In the genomic region with DNA sequence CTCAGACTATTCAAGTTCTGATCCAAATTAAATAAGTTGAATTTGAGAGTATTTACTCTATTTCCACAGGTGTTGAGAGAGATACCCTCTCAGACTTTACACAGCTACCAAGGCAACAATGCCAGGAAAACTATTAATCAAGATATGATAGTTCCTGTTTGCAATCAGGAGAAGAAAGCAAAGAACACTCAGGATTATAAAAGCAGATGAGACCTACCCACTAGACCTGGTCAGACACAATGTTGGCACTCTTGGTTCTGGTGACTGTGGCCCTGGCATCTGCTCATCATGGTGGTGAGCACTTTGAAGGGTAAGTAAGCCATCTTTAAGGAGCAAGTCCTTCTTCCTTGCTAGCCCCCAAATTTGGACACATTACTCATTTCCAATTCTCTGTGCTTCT, we compare ENCODE assay signal across 25 cellular contexts. TPM values are rescaled to one million over a fixed set of nuclear protein-coding genes. Genes with fewer than 3 reads are reported as not detected.
DNase-seq lines count a peak whose midpoint lies in the region; ATAC-seq, FAIRE-seq and TF ChIP-seq lines count a peak whose summit lies in the region.
"Had no signal": no experiment of that assay in that cellular context is flagged by ENCODE, and none has a peak within 500 bp of the region (broad histone marks: within the 10 kb centered on the region; RNA-seq: fewer than 3 reads in every experiment).

A gene (plus strand): TSS at position 227 of the 400 bp plus-strand sequence. CDS start 13 bp downstream, at position 240.

- TF ChIP-seq CTCF in adrenal gland (IDR thresholded peaks at IDR 0.05): no peak
- no peak for TF ChIP-seq CTCF in mesothelial cell of epicardium (IDR thresholded peaks at IDR 0.05; ENCODE audit: unreplicated experiment)
- TF ChIP-seq CTCF in pancreas (IDR thresholded peaks at IDR 0.05): no peak

- no peaks in the 10 kb centered on the region for H3K36me3 Mint-ChIP-seq in mesothelial cell of epicardium
- H3K36me3 Mint-ChIP-seq: CD4-positive, alpha-beta memory T cell had no signal

- H3K27ac Mint-ChIP-seq in mesothelial cell of epicardium: peak within 1 kb of the TSS; percentile 73
- H3K27ac Mint-ChIP-seq: CD4-positive, alpha-beta memory T cell; HFFc6 had no signal

- intact Hi-C loops in adrenal gland (cut with DNase I) (no loop called here), pancreas (cut with DNase I) (loop anchor here in 1 of 3 donors (5.0 kb wide), 1 partner anchor 90 kb away; no protein-coding TSS in a partner anchor)

- H3K4me1 Mint-ChIP-seq in mesothelial cell of epicardium: peaks cover 49% of the 10 kb centered on the region
- H3K4me1 Mint-ChIP-seq: CD4-positive, alpha-beta memory T cell had no signal

- no peak within 1 kb of the TSS for H3K27ac ChIP-seq in adipose tissue (ENCODE audit: low read depth, low read length)
- H3K27ac ChIP-seq in adrenal gland: peak within 1 kb of the TSS; percentile 31 to 74 (median 66)
- H3K27ac ChIP-seq in pancreas: peak within 1 kb of the TSS; percentile 44 to 90 (median 70)

- DNase-seq in adrenal gland (no peak), mesothelial cell of epicardium (ENCODE audit: low spot score in 2 of 2, unreplicated experiment in 2 of 2) (no peak), pancreas (peak in 5 of 6 donors; percentile 67 to 75 (median 69)), NCI-H1105 treated with DMSO at 0.1 percent for 48 hours (lab: John Stamatoyannopoulos, UW) (no peak)
- DNase-seq in central memory CD4-positive, alpha-beta T cell: no peak
- DNase-seq: C1 segment of cervical spinal cord; Calu3; CD4-positive, alpha-beta memory T cell; COR-L47; DMS53; DMS79 treated with DMSO at 0.1 percent for 48 hours; GF-D8; GOT3; HFFc6 had no signal

- H3K4me1 ChIP-seq in adrenal gland (replicated peaks in 1 of 2): peaks cover 28 to 49% of the 10 kb centered on the region in 2 donors
- H3K4me1 ChIP-seq in pancreas: peaks cover 11 to 12% (median 11%) of the 10 kb centered on the region in 3 donors

- FAIRE-seq in pancreas (lab: Jason Lieb, UNC): no peak
- FAIRE-seq: GM12891, GM18507, H54 had no signal

- no peaks in the 10 kb centered on the region for H3K27me3 ChIP-seq in adrenal gland
- H3K27me3 ChIP-seq in pancreas: no peaks in the 10 kb centered on the region

- no peak within 1 kb of the TSS for H3K4me3 Mint-ChIP-seq in mesothelial cell of epicardium
- H3K4me3 Mint-ChIP-seq: CD4-positive, alpha-beta memory T cell; HFFc6 had no signal

- ATAC-seq in pancreas (peak; percentile 73 to 85 (median 80)), GM18858 (IDR thresholded peaks at IDR 0.05; ENCODE audit: unreplicated experiment) (no peak)

- H3K9me3 ChIP-seq in adrenal gland (replicated peaks in 1 of 3) (no peaks in the 10 kb centered on the region), pancreas (no peaks in the 10 kb centered on the region)
- H3K9me3 ChIP-seq: HAP-1 had no signal

- TF ChIP-seq POLR2A in adrenal gland (IDR thresholded peaks at IDR 0.05): no peak

- peaks cover 8% of the 10 kb centered on the region for H3K9me3 Mint-ChIP-seq in mesothelial cell of epicardium
- H3K9me3 Mint-ChIP-seq: HFFc6 had no signal

- no peaks in the 10 kb centered on the region for H3K36me3 ChIP-seq in adrenal gland (replicated peaks in 1 of 2)
- peaks cover 0 to 28% (median 0%) of the 10 kb centered on the region in 3 donors for H3K36me3 ChIP-seq in pancreas
- H3K36me3 ChIP-seq: HAP-1 had no signal

- H3K4me3 ChIP-seq in adrenal gland: no peak within 1 kb of the TSS
- peak within 1 kb of the TSS; percentile 16 to 56 (median 40) for H3K4me3 ChIP-seq in pancreas
- H3K4me3 ChIP-seq: HAP-1 had no signal

- no peaks in the 10 kb centered on the region for H3K27me3 Mint-ChIP-seq in mesothelial cell of epicardium (ENCODE audit: low read depth)

RNA-seq across cellular contexts. Expression of the gene that starts here (rescaled TPM):
- polyA plus RNA-seq in adipose tissue (1,000 to 10,000 TPM in 1 of 3 donors, 10 to 100 TPM in 2; 13.8 to 8,047 (median 53.0) TPM), adrenal gland (100 to 1,000 TPM in 1 of 3 donors, 10 to 100 TPM in 2; 15.7 to 142 (median 65.6) TPM), pancreas (1,000 to 10,000 TPM; 3,071 to 4,494 TPM)
- total RNA-seq in adrenal gland (100 to 1,000 TPM in 5 of 8 donors, 10 to 100 TPM in 3; 63.0 to 569 (median 128) TPM), mesothelial cell of epicardium (11.5 to 16.2 TPM (median 11.9 TPM) in 3 replicates), pancreas (over 10,000 TPM; 20,022 to 29,247 (median 24,546) TPM)
- total RNA-seq: A172; A673; Calu3; CD4-positive, alpha-beta memory T cell; Daoy; G401; HFFc6 had no signal
- polyA plus RNA-seq: BJ; CD4-positive, alpha-beta memory T cell had no signal

Comparison
In these comparisons a context has a peak if more than half of its experiments do, and no peak if none do; other contexts are left out.
1. RNA of the gene that starts here (total RNA-seq): 20,022 to 29,247 TPM in pancreas; 63.0 to 569 TPM in adrenal gland and 11.5 to 16.2 TPM in mesothelial cell of epicardium; every median in the first group is over 10 times any median in the second.
2. DNase-seq: peak in pancreas (5 of 6); none in adrenal gland (0 of 7), mesothelial cell of epicardium (0 of 2), NCI-H1105 treated with DMSO at 0.1 percent for 48 hours (single experiment) and central memory CD4-positive, alpha-beta T cell (single experiment).
3. H3K4me3 ChIP-seq: peak in pancreas (4 of 4); none in adrenal gland (0 of 4).